Comparison of ENCODE assay signal across 9 cellular contexts in genomic region chr15:90119367-90119766, GRCh38.
"Had no signal": no experiment of that assay in that cellular context is flagged by ENCODE, and none has a peak within 500 bp of the region (broad histone marks: within the 10 kb centered on the region; RNA-seq: fewer than 3 reads in every experiment).

No MANE protein-coding gene starts in this region.

- H2AFZ ChIP-seq: GM23248 had no signal

- H3K27ac ChIP-seq: GM23248, HL-60, KMS-11 had no signal

- H3K4me2 ChIP-seq: KMS-11 had no signal

- DNase-seq: GM23248, GOT3, H9, HCEC 1CT, HFFc6, IMR-90, KBM-7 had no signal

- H3K9ac ChIP-seq: GM23248, KMS-11 had no signal

- H3K4me3 ChIP-seq: GM23248 had no signal

- H3K27ac Mint-ChIP-seq: H9, HFFc6 had no signal

- H3K4me3 Mint-ChIP-seq: H9, HFFc6 had no signal
